11 cellular contexts compared by ENCODE assay signal in genomic region chr13:21032656-21033055, GRCh38. TPM values are rescaled to one million over a fixed set of nuclear protein-coding genes. Genes with fewer than 3 reads are reported as not detected.
DNase-seq lines count a peak whose midpoint lies in the region; ATAC-seq and TF ChIP-seq lines count a peak whose summit lies in the region.
"Had no signal": no experiment of that assay in that cellular context is flagged by ENCODE, and none has a peak within 500 bp of the region (broad histone marks: within the 10 kb centered on the region; RNA-seq: fewer than 3 reads in every experiment).

No MANE protein-coding gene starts in this region.

- no peaks in the 10 kb centered on the region for H3K9me3 Mint-ChIP-seq in activated CD8-positive, alpha-beta T cell treated with anti-CD3 and anti-CD28 coated beads for 36 hours
- H3K9me3 Mint-ChIP-seq in T-cell: peaks cover 0 to 2% (median 0%) of the 10 kb centered on the region in 3 donors

- H3K4me1 ChIP-seq in Loucy (ENCODE audit: insufficient read depth, low read length, poor library complexity, severe bottlenecking) (peaks cover 13% of the 10 kb centered on the region), muscle layer of colon (ENCODE audit: insufficient read depth, low read length) (peaks cover 42% of the 10 kb centered on the region), thyroid gland (peaks cover 61 to 63% of the 10 kb centered on the region in 2 donors)

- CTCF ChIA-PET in activated CD8-positive, alpha-beta T cell treated with anti-CD3 and anti-CD28 coated beads for 36 hours (lab: Charles Lee): no interaction called here
- CTCF ChIA-PET in T-cell (lab: Charles Lee): no interaction called here

- H3K9me2 ChIP-seq in Loucy (replicated peaks; ENCODE audit: low read depth, low read length): no peaks in the 10 kb centered on the region

- no peak for ATAC-seq in activated CD8-positive, alpha-beta T cell treated with anti-CD3 and anti-CD28 coated beads for 36 hours
- no peak for ATAC-seq in T-cell (replicated peaks in 1 of 4)

- no peak overlapping the region for H3K27ac Mint-ChIP-seq in activated CD8-positive, alpha-beta T cell treated with anti-CD3 and anti-CD28 coated beads for 36 hours
- no peak overlapping the region for H3K27ac Mint-ChIP-seq in T-cell

- POLR2A ChIA-PET in activated CD8-positive, alpha-beta T cell treated with anti-CD3 and anti-CD28 coated beads for 36 hours (lab: Charles Lee): no interaction called here
- POLR2A ChIA-PET in T-cell (lab: Charles Lee): no interaction called here

- TF ChIP-seq CTCF in Loucy (conservative IDR thresholded peaks at IDR 0.05; ENCODE audit: low read length) (no peak), thyroid gland (IDR thresholded peaks at IDR 0.05) (no peak)
- TF ChIP-seq CTCF in activated CD8-positive, alpha-beta T cell treated with anti-CD3 and anti-CD28 coated beads for 36 hours (IDR thresholded peaks at IDR 0.05): no peak

- H3K4me3 Mint-ChIP-seq in activated CD8-positive, alpha-beta T cell treated with anti-CD3 and anti-CD28 coated beads for 36 hours: no peak overlapping the region
- no peak overlapping the region for H3K4me3 Mint-ChIP-seq in T-cell

- no peaks in the 10 kb centered on the region for H3K36me3 Mint-ChIP-seq in activated CD8-positive, alpha-beta T cell treated with anti-CD3 and anti-CD28 coated beads for 36 hours (ENCODE audit: low read depth)
- H3K36me3 Mint-ChIP-seq in T-cell: no peaks in the 10 kb centered on the region

- H3K9ac ChIP-seq in Loucy (ENCODE audit: low read depth, low read length, poor library complexity, severe bottlenecking): no peak overlapping the region
- H3K9ac ChIP-seq in muscle layer of colon (ENCODE audit: low read length): no peak overlapping the region

- no peak overlapping the region for H3K4me3 ChIP-seq in Loucy (ENCODE audit: low read length, poor library complexity, severe bottlenecking)
- peak overlapping the region in 1 of 2 donors; percentile 29 for H3K4me3 ChIP-seq in muscle layer of colon (ENCODE audit: low read depth in 1 of 2, low read length in 2 of 2)
- H3K4me3 ChIP-seq in thyroid gland (replicated peaks in 1 of 3): no peak overlapping the region

- H4K20me1 ChIP-seq in Loucy (ENCODE audit: insufficient read depth, low read length, poor library complexity, severe bottlenecking): no peaks in the 10 kb centered on the region

- no peaks in the 10 kb centered on the region for H3K4me1 Mint-ChIP-seq in activated CD8-positive, alpha-beta T cell treated with anti-CD3 and anti-CD28 coated beads for 36 hours (ENCODE audit: low read depth)
- peaks cover 0 to 2% (median 0%) of the 10 kb centered on the region in 3 donors for H3K4me1 Mint-ChIP-seq in T-cell

- no peak overlapping the region for H3K4me2 ChIP-seq in Loucy (ENCODE audit: low read depth, low read length, poor library complexity, severe bottlenecking)

- H3K9me3 ChIP-seq in Loucy (ENCODE audit: insufficient read depth, low read depth, low read length) (no peaks in the 10 kb centered on the region), muscle layer of colon (ENCODE audit: low read length) (no peaks in the 10 kb centered on the region), thyroid gland (no peaks in the 10 kb centered on the region)

- H3K27me3 ChIP-seq in Loucy (ENCODE audit: insufficient read depth, low read length, poor library complexity, severe bottlenecking) (no peaks in the 10 kb centered on the region), muscle layer of colon (ENCODE audit: control insufficient read depth in 1 of 2, insufficient read depth in 2 of 2, low read length in 2 of 2) (no peaks in the 10 kb centered on the region), thyroid gland (no peaks in the 10 kb centered on the region)
- H3K27me3 ChIP-seq: dorsolateral prefrontal cortex had no signal

- intact Hi-C loops in thyroid gland (cut with DNase I): no loop called here
- intact Hi-C loops in activated CD8-positive, alpha-beta T cell treated with anti-CD3 and anti-CD28 coated beads for 36 hours (cut with micrococcal nuclease): no loop called here

- no peak for TF ChIP-seq POLR2A in thyroid gland (IDR thresholded peaks at IDR 0.05)

- no peaks in the 10 kb centered on the region for H3K36me3 ChIP-seq in Loucy (ENCODE audit: insufficient read depth, low read length)
- no peaks in the 10 kb centered on the region for H3K36me3 ChIP-seq in muscle layer of colon (ENCODE audit: insufficient read depth, low read length)
- no peaks in the 10 kb centered on the region for H3K36me3 ChIP-seq in thyroid gland

- no peaks in the 10 kb centered on the region for H3F3A ChIP-seq in Loucy (ENCODE audit: low read depth)

- H3K27ac ChIP-seq in cingulate gyrus (ENCODE audit: low read depth, low read length) (peak overlapping the region; percentile 57), muscle layer of colon (ENCODE audit: low read depth, low read length) (peak overlapping the region; percentile 59), thyroid gland (peak overlapping the region; percentile 80 to 88 (median 87))

- WGBS in thyroid gland, 2 donors: 87 to 90% methylated on average over 10 of the region's 10 CpGs

- peak overlapping the region; percentile 38; the same call in 1 of the 2 replicates for H2AFZ ChIP-seq in Loucy (ENCODE audit: low read length)

- no peaks in the 10 kb centered on the region for H3K79me2 ChIP-seq in Loucy (ENCODE audit: insufficient read depth, low read length)

- H3K27me3 Mint-ChIP-seq in activated CD8-positive, alpha-beta T cell treated with anti-CD3 and anti-CD28 coated beads for 36 hours: no peaks in the 10 kb centered on the region
- no peaks in the 10 kb centered on the region for H3K27me3 Mint-ChIP-seq in T-cell

- DNase-seq in thyroid gland: no peak
- DNase-seq in NCI-H226: no peak
- no peak for DNase-seq in activated CD8-positive, alpha-beta T cell treated with anti-CD3 and anti-CD28 coated beads for 36 hours
- no peak for DNase-seq in T-cell
- DNase-seq: glutamatergic neuron, NCI-H526 treated with DMSO at 0.1 percent for 48 hours, RPMI8226 had no signal

RNA-seq across cellular contexts. Expression of gene LATS2, which starts 28.7 kb away (rescaled TPM):
- total RNA-seq in thyroid gland (10 to 100 TPM; 33.0 to 69.6 (median 37.5) TPM), T-cell (1 to 10 TPM in 4 of 5 donors, under 1 TPM in 1; 0.88 to 4.2 (median 2.7) TPM)
- 1 to 10 TPM; 1.3 to 3.0 TPM for total RNA-seq in activated CD8-positive, alpha-beta T cell treated with anti-CD3 and anti-CD28 coated beads for 36 hours

Comparison
In these comparisons a context has a peak if more than half of its experiments do, and no peak if none do; other contexts are left out.
1. RNA of gene LATS2, which starts 28.7 kb away (total RNA-seq): 33.0 to 69.6 TPM in thyroid gland; 1.3 to 3.0 TPM in activated CD8-positive, alpha-beta T cell treated with anti-CD3 and anti-CD28 coated beads for 36 hours and 0.88 to 4.2 TPM in T-cell; every median in the first group is over 4 times any median in the second.
2. Peak in every context shown above with its lines, with median percentiles within 50 percentile points of each other: H3K27ac ChIP-seq.